In genomic region chr17:7836596-7837374, GRCh38 we compare ENCODE assay signal across 8 cellular contexts. TPM values are rescaled to one million over a fixed set of nuclear protein-coding genes. Genes with fewer than 3 reads are reported as not detected.
DNase-seq lines count a peak whose midpoint lies in the region; ATAC-seq, FAIRE-seq and TF ChIP-seq lines count a peak whose summit lies in the region.

No MANE protein-coding gene starts in this region.

- H3K56ac ChIP-seq in H1 (replicated peaks; ENCODE audit: insufficient read length, low read depth, low read length): no peak overlapping the region

- WGBS in H1 (ENCODE audit: extremely low coverage in 1 of 2, insufficient coverage in 1 of 2, insufficient read length in 1 of 2, insufficient replicate concordance in 2 of 2, low coverage in 1 of 2, low lambda C conversion rate in 2 of 2, missing lambda C conversion rate in 1 of 2), 2 experiments: 1% methylated on average over 14 of the region's 19 CpGs; no CpG with 5 or more reads in 1 of the 2 experiments
- WGBS in lung, 2 donors: 0 to 3% methylated on average over 19 of the region's 19 CpGs

- H2BK20ac ChIP-seq in H1 (ENCODE audit: low read length): no peak overlapping the region

- no peaks in the 10 kb centered on the region for H3K9me3 ChIP-seq in H1 (ENCODE audit: insufficient read depth in 2 of 2, low read depth in 1 of 2, low read length in 1 of 2)
- no peaks in the 10 kb centered on the region for H3K9me3 ChIP-seq in lung (ENCODE audit: control insufficient read depth in 2 of 2, insufficient read depth in 1 of 2, low read length in 1 of 2)

- TF ChIP-seq CTCF in C4-2B (conservative IDR thresholded peaks at IDR 0.05) (no peak), H1 (IDR thresholded peaks at IDR 0.05; ENCODE audit: control extremely low read depth in 1 of 3, insufficient read depth in 1 of 3, low read depth in 1 of 3, low read length in 3 of 3) (no peak), lung (IDR thresholded peaks at IDR 0.05; ENCODE audit: control extremely low read depth, extremely low read depth) (no peak)

- H3K9ac ChIP-seq in H1 (replicated peaks in 1 of 4; ENCODE audit: extremely low read depth in 1 of 4, low read depth in 3 of 4, low read length in 3 of 4): peak overlapping the region in 2 of 4 experiments; percentile 58 to 66; a peak in 3 of 7 replicates

- H4K91ac ChIP-seq in H1 (replicated peaks; ENCODE audit: insufficient read length, low read length): no peak overlapping the region

- no peak overlapping the region for H3K18ac ChIP-seq in H1 (ENCODE audit: extremely low read depth, low read length)

- no peak overlapping the region for H2AFZ ChIP-seq in H1 (ENCODE audit: low read length)

- H2BK12ac ChIP-seq in H1 (ENCODE audit: low read depth, low read length): no peak overlapping the region

- CTCF ChIA-PET in H1 (lab: Charles Lee; ENCODE audit: partially characterized antibody): interaction anchor here (0.6 to 5.9 kb wide), 10 partner anchors 9 to 242 kb away, joined by 3 to 44 read pairs (median 6); partner anchors contain the start of gene WRAP53

- H3K23ac ChIP-seq in H1 (ENCODE audit: insufficient read length): no peak overlapping the region

- ATAC-seq in lung (ENCODE audit: insufficient read depth, low FRiP score) (peak; percentile 8), GM18520 (IDR thresholded peaks at IDR 0.05; ENCODE audit: unreplicated experiment) (no peak)

- DNase-seq in HS-5 (ENCODE audit: low read depth): peak; percentile 86
- DNase-seq in NCI-H748 (lab: John Stamatoyannopoulos, UW; ENCODE audit: unreplicated experiment): peak; percentile 92
- DNase-seq in activated CD4-positive, alpha-beta T cell treated with anti-CD3 and anti-CD28 coated beads, Interleukin-2, amount 50 U/mL, for 4 hours: peak; percentile 47 to 49
- DNase-seq in H1 (ENCODE audit: low read depth in 1 of 2, low spot score in 2 of 2): peak; percentile 91 to 95
- peak; percentile 95 for DNase-seq in lung (ENCODE audit: low spot score)
- DNase-seq in stimulated activated CD4-positive, alpha-beta T cell treated with anti-CD3 and anti-CD28 coated beads, TNF-alpha, amount 100 ng/mL, for 48 hours (ENCODE audit: low read depth in 3 of 3): peak; percentile 53 to 68 (median 59)

- no peaks in the 10 kb centered on the region for H3K79me2 ChIP-seq in H1 (ENCODE audit: control insufficient read depth in 1 of 2, insufficient read depth in 2 of 2, low read length in 2 of 2)

- peak overlapping the region; percentile 84 to 93 for H3K4me2 ChIP-seq in H1 (ENCODE audit: insufficient read depth in 1 of 2, low read depth in 2 of 2, low read length in 2 of 2)

- H4K5ac ChIP-seq in H1 (ENCODE audit: insufficient read length, low read depth, low read length): no peak overlapping the region

- H3K4me3 ChIP-seq in H1 (ENCODE audit: extremely low read depth in 1 of 4, insufficient read depth in 2 of 4, low read depth in 3 of 4, low read length in 4 of 4): peak overlapping the region; percentile 45 to 77 (median 62)
- peak overlapping the region; percentile 62 for H3K4me3 ChIP-seq in lung

- peak overlapping the region; percentile 11; the same call in 1 of the 2 replicates for H2BK5ac ChIP-seq in H1 (ENCODE audit: low read depth, low read length)

- no peaks in the 10 kb centered on the region for H3K79me1 ChIP-seq in H1 (ENCODE audit: low read depth, low read length)

- no peak overlapping the region for H3K4ac ChIP-seq in H1 (replicated peaks; ENCODE audit: insufficient read length, low read depth, low read length)

- no peak overlapping the region for H3K14ac ChIP-seq in H1 (ENCODE audit: insufficient read length)

- H3K27me3 ChIP-seq in H1 (replicated peaks in 1 of 4; ENCODE audit: control insufficient read depth in 3 of 4, extremely low read depth in 1 of 4, insufficient read depth in 3 of 4, low read length in 3 of 4) (peaks cover 21 to 54% (median 49%) of the 10 kb centered on the region in 4 experiments), lung (ENCODE audit: control insufficient read depth, insufficient read depth) (no peaks in the 10 kb centered on the region)

- H2BK15ac ChIP-seq in H1 (ENCODE audit: low read length): no peak overlapping the region

- no peak overlapping the region for H2BK120ac ChIP-seq in H1 (replicated peaks; ENCODE audit: low read depth, low read length)

- no peak for TF ChIP-seq POLR2A in H1 (IDR thresholded peaks at IDR 0.05; ENCODE audit: control extremely low read depth in 1 of 2, low read depth in 2 of 2, low read length in 2 of 2)

- peak; percentile 87 for FAIRE-seq in H1 (lab: Jason Lieb, UNC)

- H3K23me2 ChIP-seq in H1 (ENCODE audit: low read depth, low read length): peaks cover 30% of the 10 kb centered on the region

- TF ChIP-seq RAD21 in H1 (IDR thresholded peaks at IDR 0.05 in 1 of 2, conservative IDR thresholded peaks at IDR 0.05 in 1 of 2; ENCODE audit: low read depth in 2 of 2, low read length in 2 of 2): peak in 1 of 2 experiments; percentile 8; a peak in 1 of 4 replicates

- POLR2A ChIA-PET in H1 (lab: Charles Lee; ENCODE audit: partially characterized antibody): interaction anchor here (0.6 to 5.2 kb wide), 16 partner anchors 8 to 499 kb away, joined by 3 to 34 read pairs (median 4); partner anchors contain the start of genes DNAH2, MPDU1, NAA38 and TMEM88

- H2AK5ac ChIP-seq in H1 (ENCODE audit: low read depth, low read length): no peak overlapping the region

- H4K20me1 ChIP-seq in H1 (replicated peaks in 1 of 2; ENCODE audit: control insufficient read depth in 1 of 2, insufficient read depth in 2 of 2, low read length in 2 of 2): peaks cover 0 to 27% of the 10 kb centered on the region in 2 experiments

- no peak overlapping the region; the same call in 1 of the 2 replicates for H4K8ac ChIP-seq in H1 (ENCODE audit: extremely low read depth, insufficient read depth, low read length)

- no peaks in the 10 kb centered on the region for H3K36me3 ChIP-seq in H1 (ENCODE audit: control insufficient read depth in 2 of 4, insufficient read depth in 4 of 4, low read length in 3 of 4)
- H3K36me3 ChIP-seq in lung (ENCODE audit: control insufficient read depth in 2 of 2, insufficient read depth in 2 of 2, low read length in 2 of 2): peaks cover 0 to 2% of the 10 kb centered on the region in 2 donors

- TF ChIP-seq EP300 in H1 (IDR thresholded peaks at IDR 0.05; ENCODE audit: borderline replicate concordance in 1 of 2, low read depth in 2 of 2, low read length in 2 of 2): peak in 1 of 2 experiments; percentile 97; a peak in 2 of 3 replicates

- H3K4me1 ChIP-seq in H1 (replicated peaks in 1 of 4; ENCODE audit: control insufficient read depth in 3 of 4, insufficient read depth in 4 of 4, low read length in 3 of 4) (peaks cover 10 to 29% (median 19%) of the 10 kb centered on the region in 4 experiments), lung (ENCODE audit: control insufficient read depth in 2 of 2, insufficient read depth in 2 of 2, low read length in 2 of 2) (peaks cover 7 to 14% of the 10 kb centered on the region in 2 donors)

- peak overlapping the region; percentile 100 for H3K27ac ChIP-seq in C4-2B
- H3K27ac ChIP-seq in H1 (ENCODE audit: low read depth, low read length): no peak overlapping the region; the same call in 1 of the 2 replicates
- H3K27ac ChIP-seq in lung (ENCODE audit: low read depth in 1 of 2, low read length in 1 of 2): peak overlapping the region; percentile 96 to 98

RNA-seq across cellular contexts. Expression of gene KDM6B, which starts 2.8 kb away (rescaled TPM):
- 3.4 and 3.7 TPM in 2 replicates for total RNA-seq in H1 (2021; fragmentation: NEBNext Ultra II Directional; extraction: Animal tissue kit (Norgen Biotek cat#: 25700))
- 0.48 and 0.80 TPM in 2 replicates for polyA plus RNA-seq in H1 (2011; rRNA removed)
- polyA plus RNA-seq in H1 (2011; cell fraction: cytosol; rRNA removed): 0.39 TPM
- polyA plus RNA-seq in H1 (2011; cell fraction: nucleus; rRNA removed): 2.0 TPM
- 3.7 to 5.8 TPM (median 5.1 TPM) in 4 replicates for polyA plus RNA-seq in H1 (2012, experiment 1 of 2)
- polyA plus RNA-seq in H1 (2012, experiment 2 of 2): 3.0 TPM
- polyA plus RNA-seq in H1 (2013, experiment 1 of 2): 1.2 TPM
- polyA plus RNA-seq in H1 (2013, experiment 2 of 2): 1.2 TPM
- 1.8 and 2.0 TPM in 2 replicates for polyA minus RNA-seq in H1 (2011; rRNA and poly(A)+ RNA removed)
- 2.1 TPM for polyA minus RNA-seq in H1 (2011; cell fraction: cytosol; rRNA and poly(A)+ RNA removed)
- polyA minus RNA-seq in H1 (2011; cell fraction: nucleus; rRNA and poly(A)+ RNA removed): 8.7 TPM
- 10 to 100 TPM; 21.0 to 52.9 TPM for total RNA-seq in lung
- polyA plus RNA-seq in lung: 10 to 100 TPM; 30.2 to 38.9 TPM

RNA-seq across cellular contexts. Expression of gene TMEM88, which starts 18.1 kb away (rescaled TPM):
- 0.69 TPM in 1 of 2 replicates, not detected in the other for total RNA-seq in H1 (2021; fragmentation: NEBNext Ultra II Directional; extraction: Animal tissue kit (Norgen Biotek cat#: 25700))
- 8.8 and 11.6 TPM in 2 replicates for polyA plus RNA-seq in H1 (2011; rRNA removed)
- polyA plus RNA-seq in H1 (2011; cell fraction: cytosol; rRNA removed): 4.2 TPM
- polyA plus RNA-seq in H1 (2011; cell fraction: nucleus; rRNA removed): 6.0 TPM
- 2.9 to 6.2 TPM (median 4.0 TPM) in 4 replicates for polyA plus RNA-seq in H1 (2012, experiment 1 of 2)
- polyA plus RNA-seq in H1 (2012, experiment 2 of 2): 5.3 TPM
- polyA plus RNA-seq in H1 (2013, experiment 1 of 2): 1.1 TPM
- 1.3 TPM for polyA plus RNA-seq in H1 (2013, experiment 2 of 2)
- 0.37 and 0.91 TPM in 2 replicates for polyA minus RNA-seq in H1 (2011; rRNA and poly(A)+ RNA removed)
- not detected for polyA minus RNA-seq in H1 (2011; cell fraction: cytosol; rRNA and poly(A)+ RNA removed)
- 2.1 TPM for polyA minus RNA-seq in H1 (2011; cell fraction: nucleus; rRNA and poly(A)+ RNA removed)
- total RNA-seq in lung: 10 to 100 TPM in 1 of 2 donors, 1 to 10 TPM in 1; 6.3 to 11.2 TPM
- polyA plus RNA-seq in lung: 10 to 100 TPM; 11.5 to 19.6 TPM

RNA-seq across cellular contexts. Expression of gene NAA38, which starts 20.6 kb away (rescaled TPM):
- total RNA-seq in H1 (2021; fragmentation: NEBNext Ultra II Directional; extraction: Animal tissue kit (Norgen Biotek cat#: 25700)): 27.0 and 30.2 TPM in 2 replicates
- polyA plus RNA-seq in H1 (2011; rRNA removed) (109 and 116 TPM in 2 replicates), lung (100 to 1,000 TPM; 120 to 239 TPM)
- polyA plus RNA-seq in H1 (2011; cell fraction: cytosol; rRNA removed): 69.8 TPM
- 69.1 TPM for polyA plus RNA-seq in H1 (2011; cell fraction: nucleus; rRNA removed)
- polyA plus RNA-seq in H1 (2012, experiment 1 of 2): 37.0 to 54.9 TPM (median 48.8 TPM) in 4 replicates
- polyA plus RNA-seq in H1 (2012, experiment 2 of 2): 49.4 TPM
- 62.5 TPM for polyA plus RNA-seq in H1 (2013, experiment 1 of 2)
- polyA plus RNA-seq in H1 (2013, experiment 2 of 2): 54.4 TPM
- polyA minus RNA-seq in H1 (2011; rRNA and poly(A)+ RNA removed): 5.6 and 11.4 TPM in 2 replicates
- 93.6 TPM for polyA minus RNA-seq in H1 (2011; cell fraction: cytosol; rRNA and poly(A)+ RNA removed)
- polyA minus RNA-seq in H1 (2011; cell fraction: nucleus; rRNA and poly(A)+ RNA removed): 26.3 TPM
- 10 to 100 TPM; 58.2 to 85.3 TPM for total RNA-seq in lung

RNA-seq across cellular contexts. Expression of gene CYB5D1, which starts 21.0 kb away (rescaled TPM):
- 15.5 and 18.0 TPM in 2 replicates for total RNA-seq in H1 (2021; fragmentation: NEBNext Ultra II Directional; extraction: Animal tissue kit (Norgen Biotek cat#: 25700))
- polyA plus RNA-seq in H1 (2011; rRNA removed): 11.0 and 13.5 TPM in 2 replicates
- 14.5 TPM for polyA plus RNA-seq in H1 (2011; cell fraction: cytosol; rRNA removed)
- 11.9 TPM for polyA plus RNA-seq in H1 (2011; cell fraction: nucleus; rRNA removed)
- 13.6 to 15.2 TPM (median 14.3 TPM) in 4 replicates for polyA plus RNA-seq in H1 (2012, experiment 1 of 2)
- polyA plus RNA-seq in H1 (2012, experiment 2 of 2): 1.9 TPM
- 9.2 TPM for polyA plus RNA-seq in H1 (2013, experiment 1 of 2)
- 10.4 TPM for polyA plus RNA-seq in H1 (2013, experiment 2 of 2)
- polyA minus RNA-seq in H1 (2011; rRNA and poly(A)+ RNA removed): 10.8 and 16.3 TPM in 2 replicates
- 5.7 TPM for polyA minus RNA-seq in H1 (2011; cell fraction: cytosol; rRNA and poly(A)+ RNA removed)
- polyA minus RNA-seq in H1 (2011; cell fraction: nucleus; rRNA and poly(A)+ RNA removed): 10.8 TPM
- total RNA-seq in lung: 10 to 100 TPM; 17.9 to 21.6 TPM
- polyA plus RNA-seq in lung: 10 to 100 TPM in 1 of 2 donors, 1 to 10 TPM in 1; 5.5 to 10.1 TPM

RNA-seq across cellular contexts. Expression of gene CHD3, which starts 51.8 kb away (rescaled TPM):
- 12.9 and 14.2 TPM in 2 replicates for total RNA-seq in H1 (2021; fragmentation: NEBNext Ultra II Directional; extraction: Animal tissue kit (Norgen Biotek cat#: 25700))
- polyA plus RNA-seq in H1 (2011; rRNA removed): 12.3 and 18.3 TPM in 2 replicates
- 12.4 TPM for polyA plus RNA-seq in H1 (2011; cell fraction: cytosol; rRNA removed)
- polyA plus RNA-seq in H1 (2011; cell fraction: nucleus; rRNA removed): 45.8 TPM
- 20.4 to 31.7 TPM (median 27.8 TPM) in 4 replicates for polyA plus RNA-seq in H1 (2012, experiment 1 of 2)
- polyA plus RNA-seq in H1 (2012, experiment 2 of 2): 4.9 TPM
- polyA plus RNA-seq in H1 (2013, experiment 1 of 2): 12.0 TPM
- 11.8 TPM for polyA plus RNA-seq in H1 (2013, experiment 2 of 2)
- polyA minus RNA-seq in H1 (2011; rRNA and poly(A)+ RNA removed): 17.4 and 27.2 TPM in 2 replicates
- polyA minus RNA-seq in H1 (2011; cell fraction: cytosol; rRNA and poly(A)+ RNA removed): 16.4 TPM
- polyA minus RNA-seq in H1 (2011; cell fraction: nucleus; rRNA and poly(A)+ RNA removed): 16.2 TPM
- total RNA-seq in lung: 100 to 1,000 TPM in 1 of 2 donors, 10 to 100 TPM in 1; 83.0 to 112 TPM
- polyA plus RNA-seq in lung: 10 to 100 TPM; 60.9 to 69.9 TPM
